Comparison of ENCODE assay signal across 1 cellular context in the genomic region with DNA sequence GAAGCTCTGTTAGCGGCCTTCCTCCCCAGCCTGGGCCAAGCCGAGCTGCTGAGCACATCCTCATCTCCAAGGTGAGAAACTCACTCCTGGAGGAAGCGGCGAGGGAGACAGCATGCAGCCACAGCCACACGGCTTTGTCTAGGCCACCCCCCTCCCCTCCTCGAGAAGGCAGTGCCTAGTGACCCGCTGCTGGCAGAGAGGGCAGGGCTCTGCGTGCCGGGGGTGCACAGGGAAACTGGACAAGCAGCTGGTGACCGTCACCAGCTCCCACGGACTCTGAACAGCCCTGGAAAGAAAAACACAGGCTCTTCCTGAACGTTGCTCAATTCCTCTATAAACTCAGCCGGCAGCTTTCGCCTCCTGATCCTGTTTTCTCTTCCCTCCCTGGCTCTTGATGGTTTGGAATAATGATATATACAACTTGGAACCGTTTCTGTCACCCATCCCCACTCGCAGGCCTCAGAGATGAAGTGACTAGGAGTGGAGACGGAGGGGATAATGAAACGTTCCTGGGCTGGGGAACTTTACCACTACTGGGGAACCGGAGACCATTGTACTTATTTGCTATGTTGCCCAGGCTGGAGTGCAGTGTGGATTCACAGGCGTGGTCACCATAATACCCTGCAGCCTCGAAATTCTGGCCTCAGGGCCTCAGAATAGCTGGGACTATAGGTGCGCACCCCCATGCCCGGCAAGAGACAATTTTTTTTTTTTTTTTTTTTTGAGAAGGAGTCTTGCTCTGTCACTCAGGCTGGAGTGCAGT.
TF ChIP-seq lines count a peak whose summit lies in the region.

No MANE protein-coding gene starts in this region.

TF ChIP-seq in endothelial cell of umbilical vein, 7 proteins besides CTCF, POLR2A, EP300 and RAD21:
- TF ChIP-seq FOS (IDR thresholded peaks at IDR 0.05; ENCODE audit: borderline replicate concordance, insufficient read depth, low read length): no peak
- no peak for TF ChIP-seq JUN (IDR thresholded peaks at IDR 0.05; ENCODE audit: borderline replicate concordance, insufficient read depth, insufficient read length, low read depth)
- no peak for TF ChIP-seq POLR2AphosphoS5 (IDR thresholded peaks at IDR 0.05; ENCODE audit: insufficient read depth, low read depth, low read length)
- no peak for TF ChIP-seq EZH2 (IDR thresholded peaks at IDR 0.05; ENCODE audit: borderline replicate concordance, low read depth, low read length, severe bottlenecking)
- no peak for TF ChIP-seq GATA2 (IDR thresholded peaks at IDR 0.05; ENCODE audit: insufficient read depth, insufficient read length, low read depth, low read length)
- no peak for TF ChIP-seq MYC (IDR thresholded peaks at IDR 0.05; ENCODE audit: low read depth, low read length)
- TF ChIP-seq, protein P1, sequence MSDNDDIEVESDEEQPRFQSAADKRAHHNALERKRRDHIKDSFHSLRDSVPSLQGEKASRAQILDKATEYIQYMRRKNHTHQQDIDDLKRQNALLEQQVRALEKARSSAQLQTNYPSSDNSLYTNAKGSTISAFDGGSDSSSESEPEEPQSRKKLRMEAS (IDR thresholded peaks at IDR 0.05; ENCODE audit: insufficient read depth, insufficient read length): no peak
TF ChIP-seq in endothelial cell of umbilical vein: peak in this region for 0.
